10 cellular contexts compared by ENCODE assay signal in the genomic region with DNA sequence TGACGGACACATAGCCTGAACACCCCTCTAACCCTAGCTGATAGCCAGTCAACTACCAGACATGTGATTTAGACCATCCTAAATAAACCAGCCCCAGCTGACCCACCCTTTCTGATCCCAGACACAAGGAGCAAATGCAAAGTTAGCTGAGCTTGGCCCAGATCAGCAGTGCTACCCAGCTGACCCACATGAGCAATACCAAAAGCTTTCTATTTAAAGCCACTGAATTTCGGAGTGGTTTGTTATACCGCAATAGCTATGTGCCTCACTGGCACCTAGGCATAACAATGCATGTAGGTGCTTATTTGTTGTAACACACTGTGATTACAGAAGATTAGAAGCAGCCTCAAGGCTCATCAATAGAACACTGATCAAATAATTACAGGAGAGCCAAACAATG.
DNase-seq lines count a peak whose midpoint lies in the region; ATAC-seq and TF ChIP-seq lines count a peak whose summit lies in the region.
"Had no signal": no experiment of that assay in that cellular context is flagged by ENCODE, and none has a peak within 500 bp of the region (broad histone marks: within the 10 kb centered on the region; RNA-seq: fewer than 3 reads in every experiment).

No MANE protein-coding gene starts in this region.

- H3K4me2 ChIP-seq in OCI-LY3 (ENCODE audit: low read length) (peak overlapping the region; percentile 92), trophoblast cell (ENCODE audit: low read length) (no peak overlapping the region)

- H3K79me2 ChIP-seq in OCI-LY3 (ENCODE audit: low read length) = no peaks in the 10 kb centered on the region
- H3K79me2 ChIP-seq in trophoblast cell (ENCODE audit: control insufficient read depth, insufficient read depth, low read length, poor library complexity) = peaks cover 2% of the 10 kb centered on the region
- H3K79me2 ChIP-seq: parathyroid adenoma had no signal

- no peaks in the 10 kb centered on the region for H4K20me1 ChIP-seq in OCI-LY3 (ENCODE audit: insufficient read depth, low read length)

- H3K79me1 ChIP-seq in trophoblast cell (ENCODE audit: low read length) = peaks cover 12% of the 10 kb centered on the region

- H4K91ac ChIP-seq in trophoblast cell (ENCODE audit: low read depth, low read length) = no peak overlapping the region

- H3K27me3 ChIP-seq in OCI-LY3 (ENCODE audit: low read depth, low read length) = peaks cover 50% of the 10 kb centered on the region
- H3K27me3 ChIP-seq in trophoblast cell (ENCODE audit: insufficient read depth, low read length) = peaks cover 13% of the 10 kb centered on the region

- TF ChIP-seq CTCF in Calu3 (IDR thresholded peaks at IDR 0.05; ENCODE audit: unreplicated experiment) (no peak), OCI-LY3 (IDR thresholded peaks at IDR 0.05; ENCODE audit: low read depth, low read length) (no peak)

- peak overlapping the region; percentile 34 for H3K23ac ChIP-seq in trophoblast cell (ENCODE audit: low read length)

- H3K27ac ChIP-seq in OCI-LY3 (ENCODE audit: low read length) (no peak overlapping the region), trophoblast cell (ENCODE audit: low read depth, low read length) (no peak overlapping the region)
- H3K27ac ChIP-seq: parathyroid adenoma had no signal

- ATAC-seq in HG02970 (IDR thresholded peaks at IDR 0.05; ENCODE audit: low FRiP score, unreplicated experiment) = no peak
- ATAC-seq in GM19397 (IDR thresholded peaks at IDR 0.05; ENCODE audit: unreplicated experiment) = no peak

- H3K9me3 ChIP-seq in OCI-LY3 (ENCODE audit: insufficient read depth, low read length) = no peaks in the 10 kb centered on the region
- H3K9me3 ChIP-seq in trophoblast cell (ENCODE audit: insufficient read depth, low read depth, low read length) = no peaks in the 10 kb centered on the region

- CTCF ChIA-PET in Calu3 (lab: Charles Lee) = interaction anchor here (0.9 to 1.9 kb wide), 5 partner anchors 10 to 142 kb away, joined by 3 to 6 read pairs (median 3); no protein-coding TSS in a partner anchor

- no peaks in the 10 kb centered on the region for H3K36me3 Mint-ChIP-seq in Calu3 (ENCODE audit: insufficient read depth, unreplicated experiment)

- no peak overlapping the region for H2AK5ac ChIP-seq in trophoblast cell (ENCODE audit: low read length)

- no peak overlapping the region for H3K18ac ChIP-seq in trophoblast cell (ENCODE audit: low read length)

- no peak for DNase-seq in Calu3
- peak; percentile 10 for DNase-seq in ecto neural progenitor cell (ENCODE audit: low spot score)
- DNase-seq in trophoblast cell = no peak
- no peak for DNase-seq in NCI-H187 (lab: John Stamatoyannopoulos, UW)
- no peak for DNase-seq in RKO (ENCODE audit: low spot score)

- intact Hi-C loops in Calu3 (cut with micrococcal nuclease; ENCODE audit: unreplicated experiment) = loop anchor here (2.0 to 5.0 kb wide), 2 partner anchors 96 to 293 kb away; partner anchors contain the start of gene SIRPA

- no peak overlapping the region for H2BK120ac ChIP-seq in trophoblast cell (ENCODE audit: insufficient read depth, low read length, poor library complexity)

- H3K4me3 ChIP-seq in OCI-LY3 (ENCODE audit: low read length) = peak overlapping the region; percentile 76
- H3K4me3 ChIP-seq in trophoblast cell (ENCODE audit: low read depth, low read length) = no peak overlapping the region

- H3K4me1 ChIP-seq in OCI-LY3 (ENCODE audit: low read length) (peaks cover 21% of the 10 kb centered on the region), trophoblast cell (ENCODE audit: control insufficient read depth in 1 of 2, insufficient read depth in 2 of 2, low read length in 2 of 2) (peaks cover 8 to 18% of the 10 kb centered on the region in 2 experiments)
- H3K4me1 ChIP-seq: parathyroid adenoma had no signal

- H3K4ac ChIP-seq in trophoblast cell (ENCODE audit: low read depth, low read length) = no peak overlapping the region

- H3K14ac ChIP-seq in trophoblast cell (ENCODE audit: low read length) = no peak overlapping the region

- H2BK12ac ChIP-seq in trophoblast cell (ENCODE audit: low read length) = no peak overlapping the region

- no TSS peak for BruUV-seq in Calu3 (replicated peaks; lab: Mats Ljungman, UMichigan)

- no peak overlapping the region for H2AFZ ChIP-seq in OCI-LY3 (ENCODE audit: low read depth, low read length)
- no peak overlapping the region for H2AFZ ChIP-seq in trophoblast cell (ENCODE audit: insufficient read depth, low read length, poor library complexity)

- H3K4me1 Mint-ChIP-seq in Calu3 (ENCODE audit: low read depth, unreplicated experiment) = peaks cover 38% of the 10 kb centered on the region

- H3K27me3 Mint-ChIP-seq in Calu3 (ENCODE audit: unreplicated experiment) = no peaks in the 10 kb centered on the region

- peak overlapping the region; percentile 75 for H3K4me3 Mint-ChIP-seq in Calu3 (ENCODE audit: low read depth, unreplicated experiment)

- no peaks in the 10 kb centered on the region for H3K9me3 Mint-ChIP-seq in Calu3 (ENCODE audit: low read depth, unreplicated experiment)

- no peak overlapping the region for H3K27ac Mint-ChIP-seq in Calu3 (ENCODE audit: unreplicated experiment)
- H3K27ac Mint-ChIP-seq: activated CD4-positive, alpha-beta T cell treated with anti-CD3 and anti-CD28 coated beads for 36 hours had no signal

- no peaks in the 10 kb centered on the region for H3K36me3 ChIP-seq in OCI-LY3 (replicated peaks; ENCODE audit: low read depth, low read length)
- H3K36me3 ChIP-seq in trophoblast cell (ENCODE audit: control insufficient read depth in 1 of 2, insufficient read depth in 2 of 2, low read length in 2 of 2) = no peaks in the 10 kb centered on the region

- H4K12ac ChIP-seq in trophoblast cell (ENCODE audit: low read depth, low read length) = no peak overlapping the region

- H4K8ac ChIP-seq in trophoblast cell (ENCODE audit: low read depth, low read length) = no peak overlapping the region

- H2BK5ac ChIP-seq in trophoblast cell (ENCODE audit: low read depth, low read length, poor library complexity) = no peak overlapping the region

- H3K9ac ChIP-seq in OCI-LY3 (ENCODE audit: low read length) (no peak overlapping the region), trophoblast cell (ENCODE audit: low read length) (no peak overlapping the region)
- H3K9ac ChIP-seq: parathyroid adenoma had no signal

- no CpG with 5 or more reads among the region's 3 CpGs for WGBS in trophoblast cell (ENCODE audit: extremely low coverage, insufficient coverage, insufficient read length)
